1 cellular context compared by ENCODE assay signal in the genomic region with DNA sequence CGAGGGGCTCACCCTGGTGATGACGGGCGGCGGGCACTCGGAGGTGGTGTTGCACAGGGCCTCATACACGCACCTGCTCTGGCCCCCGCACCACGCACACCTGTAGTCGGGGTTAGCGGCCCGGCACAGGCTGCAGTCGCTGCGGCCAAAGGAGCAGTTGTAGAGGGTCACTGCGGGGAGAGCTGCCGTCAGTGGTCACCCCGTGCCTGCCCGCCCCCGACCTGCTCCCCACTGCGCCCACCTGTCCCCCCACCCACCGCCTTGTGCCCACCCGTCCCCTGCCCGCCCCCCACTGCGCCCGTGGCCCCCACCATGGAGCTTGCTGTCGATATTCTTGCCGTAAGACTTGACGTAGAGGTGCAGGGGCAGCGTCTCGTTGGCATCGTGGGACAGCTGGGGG.
A peak's percentile ranks its signal among the peaks of the same experiment; 100 is the strongest.
TF ChIP-seq lines count a peak whose summit lies in the region.

No MANE protein-coding gene starts in this region.

TF ChIP-seq in HepG2, 621 proteins besides CTCF, POLR2A, EP300 and RAD21:
- TF ChIP-seq RBFOX2 (IDR thresholded peaks at IDR 0.05; ENCODE audit: low read depth, low read length) (0 out of 2 replicates have a peak, but pooled peaks have one; percentile 12), HNRNPK (IDR thresholded peaks at IDR 0.05; ENCODE audit: low read depth, low read length, poor library complexity, severe bottlenecking) (peak; percentile 4), RBM22 (optimal IDR thresholded peaks at IDR 0.05; ENCODE audit: low read length) (no peak), SMAD9 (CRISPR knock-in tag; IDR thresholded peaks at IDR 0.05) (no peak), NR2C2 (CRISPR knock-in tag; IDR thresholded peaks at IDR 0.05; ENCODE audit: borderline replicate concordance) (no peak), SALL2 (CRISPR knock-in tag; IDR thresholded peaks at IDR 0.05) (no peak), ZNF24 (IDR thresholded peaks at IDR 0.05) (no peak), POLR2AphosphoS5 (IDR thresholded peaks at IDR 0.05; ENCODE audit: low read depth, low read length) (no peak)
- TF ChIP-seq, protein P1, sequence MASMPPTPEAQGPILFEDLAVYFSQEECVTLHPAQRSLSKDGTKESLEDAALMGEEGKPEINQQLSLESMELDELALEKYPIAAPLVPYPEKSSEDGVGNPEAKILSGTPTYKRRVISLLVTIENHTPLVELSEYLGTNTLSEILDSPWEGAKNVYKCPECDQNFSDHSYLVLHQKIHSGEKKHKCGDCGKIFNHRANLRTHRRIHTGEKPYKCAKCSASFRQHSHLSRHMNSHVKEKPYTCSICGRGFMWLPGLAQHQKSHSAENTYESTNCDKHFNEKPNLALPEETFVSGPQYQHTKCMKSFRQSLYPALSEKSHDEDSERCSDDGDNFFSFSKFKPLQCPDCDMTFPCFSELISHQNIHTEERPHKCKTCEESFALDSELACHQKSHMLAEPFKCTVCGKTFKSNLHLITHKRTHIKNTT (CRISPR knock-in tag; IDR thresholded peaks at IDR 0.05): no peak
- TF ChIP-seq, protein P2, sequence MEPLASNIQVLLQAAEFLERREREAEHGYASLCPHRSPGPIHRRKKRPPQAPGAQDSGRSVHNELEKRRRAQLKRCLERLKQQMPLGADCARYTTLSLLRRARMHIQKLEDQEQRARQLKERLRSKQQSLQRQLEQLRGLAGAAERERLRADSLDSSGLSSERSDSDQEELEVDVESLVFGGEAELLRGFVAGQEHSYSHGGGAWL (CRISPR knock-in tag; IDR thresholded peaks at IDR 0.05): no peak
